In genomic region chr14:105290598-105291356, GRCh38 we compare ENCODE assay signal across 1 cellular context.
TF ChIP-seq lines count a peak whose summit lies in the region.

No MANE protein-coding gene starts in this region.

TF ChIP-seq in GM12878, 131 proteins besides CTCF, POLR2A, EP300 and RAD21:
- no peak for TF ChIP-seq PAX5 (IDR thresholded peaks at IDR 0.05; ENCODE audit: borderline replicate concordance, low read depth, low read length)
- no peak for TF ChIP-seq ETV6 (conservative IDR thresholded peaks at IDR 0.05 in 1 of 2, IDR thresholded peaks at IDR 0.05 in 1 of 2; ENCODE audit: borderline replicate concordance in 1 of 2, low read depth in 1 of 2)
- TF ChIP-seq SUPT20H (IDR thresholded peaks at IDR 0.05; ENCODE audit: borderline replicate concordance, control insufficient read depth, low read depth, low read length), result no peak
- TF ChIP-seq IKZF1 (conservative IDR thresholded peaks at IDR 0.05), result no peak; the same call in 1 of the 2 replicates
- peak in 1 of 2 experiments; percentile 29; a peak in 1 of 4 replicates for TF ChIP-seq BHLHE40 (IDR thresholded peaks at IDR 0.05; ENCODE audit: borderline replicate concordance in 1 of 2, low read depth in 2 of 2, low read length in 1 of 2)
- no peak for TF ChIP-seq BRCA1 (IDR thresholded peaks at IDR 0.05; ENCODE audit: low read depth, low read length)
- TF ChIP-seq RUNX3 (IDR thresholded peaks at IDR 0.05; ENCODE audit: low read length), result peak; percentile 51
- 0 out of 2 replicates have a peak, but pooled peaks have one; percentile 23 for TF ChIP-seq HDGF (IDR thresholded peaks at IDR 0.05)
